In the genomic region with DNA sequence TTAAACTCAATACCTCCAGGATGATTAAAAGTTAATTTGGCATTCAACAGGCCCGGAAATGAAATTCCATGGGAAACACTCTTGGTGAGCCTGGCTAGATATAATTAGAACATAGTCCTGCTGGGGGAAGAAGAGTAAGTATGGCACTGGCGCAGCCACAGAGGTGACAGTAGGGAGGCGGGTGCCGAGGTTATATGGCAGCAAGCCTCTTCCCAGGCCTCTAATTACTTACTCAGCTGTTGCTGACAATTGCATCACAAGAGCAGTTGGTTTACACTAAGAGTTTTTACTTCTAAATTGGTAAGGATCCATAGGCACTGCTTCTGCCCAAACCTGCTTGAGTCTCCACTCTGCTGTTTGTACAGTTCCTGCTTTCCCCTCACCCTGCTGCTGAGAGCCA, we compare ENCODE assay signal across 30 cellular contexts.
DNase-seq lines count a peak whose midpoint lies in the region; ATAC-seq, FAIRE-seq and TF ChIP-seq lines count a peak whose summit lies in the region.
"Had no signal": no experiment of that assay in that cellular context is flagged by ENCODE, and none has a peak within 500 bp of the region (broad histone marks: within the 10 kb centered on the region; RNA-seq: fewer than 3 reads in every experiment).

No MANE protein-coding gene starts in this region.

- peak overlapping the region; percentile 80 for H3K27ac Mint-ChIP-seq in endothelial cell (ENCODE audit: unreplicated experiment)
- H3K27ac Mint-ChIP-seq: activated naive CD8-positive, alpha-beta T cell; effector memory CD8-positive, alpha-beta T cell; stimulated activated naive CD8-positive, alpha-beta T cell treated with anti-CD3 and anti-CD28 coated beads, Interleukin-15, Interleukin-2, amounts not matched to agents 100 ng/mL and 50 ng/mL, for 24 hours had no signal

- no peak overlapping the region for H2BK120ac ChIP-seq in mesendoderm (ENCODE audit: low read depth, low read length)

- no peak for FAIRE-seq in frontal cortex (lab: Jason Lieb, UNC)
- FAIRE-seq: bronchial epithelial cell, GM12878, urothelium cell line had no signal

- H3K23ac ChIP-seq in mesendoderm (ENCODE audit: low read length): no peak overlapping the region

- H3K4me2 ChIP-seq in mesendoderm (ENCODE audit: low read length): no peak overlapping the region

- H2BK5ac ChIP-seq in mesendoderm (ENCODE audit: low read length): peak overlapping the region; percentile 31

- H4K5ac ChIP-seq in mesendoderm (ENCODE audit: low read length): no peak overlapping the region

- H3K4ac ChIP-seq in mesendoderm (ENCODE audit: low read depth, low read length): no peak overlapping the region

- peak overlapping the region; percentile 8 for H3K56ac ChIP-seq in mesendoderm (ENCODE audit: low read length)

- no peak overlapping the region for H2BK15ac ChIP-seq in mesendoderm (replicated peaks; ENCODE audit: low read depth)

- H3K36me3 Mint-ChIP-seq in endothelial cell (ENCODE audit: low read depth, unreplicated experiment): peaks cover 3% of the 10 kb centered on the region
- H3K36me3 Mint-ChIP-seq: activated naive CD8-positive, alpha-beta T cell had no signal

- H3K79me2 ChIP-seq in mesendoderm (ENCODE audit: control insufficient read depth, insufficient read depth, low read length): no peaks in the 10 kb centered on the region

- H3K9ac ChIP-seq in mesendoderm (ENCODE audit: low read length): no peak overlapping the region

- no peak for ATAC-seq in HG03439 (IDR thresholded peaks at IDR 0.05; ENCODE audit: unreplicated experiment)
- ATAC-seq: effector memory CD8-positive, alpha-beta T cell; gastroesophageal sphincter; GM12878; left colon had no signal

- no peak overlapping the region for H4K8ac ChIP-seq in mesendoderm (ENCODE audit: low read depth, low read length)

- WGBS in mesendoderm (ENCODE audit: extremely low coverage, insufficient coverage, low lambda C conversion rate): no CpG with 5 or more reads among the region's 4 CpGs

- H3K36me3 ChIP-seq in mesendoderm (ENCODE audit: control insufficient read depth, insufficient read depth, low read length): no peaks in the 10 kb centered on the region
- H3K36me3 ChIP-seq: colonic mucosa, gastroesophageal sphincter, ovary, SJCRH30, thoracic aorta had no signal

- peaks cover 14% of the 10 kb centered on the region for H3K27me3 Mint-ChIP-seq in endothelial cell (ENCODE audit: unreplicated experiment)
- H3K27me3 Mint-ChIP-seq: activated naive CD8-positive, alpha-beta T cell had no signal

- no peaks in the 10 kb centered on the region for H3K27me3 ChIP-seq in mesendoderm (ENCODE audit: insufficient read depth, low read length, poor library complexity)
- H3K27me3 ChIP-seq: colonic mucosa, gastroesophageal sphincter, ovary, SJCRH30 had no signal

- H3K4me3 Mint-ChIP-seq in endothelial cell (ENCODE audit: unreplicated experiment): no peak overlapping the region
- H3K4me3 Mint-ChIP-seq: activated naive CD8-positive, alpha-beta T cell; effector memory CD8-positive, alpha-beta T cell; H9; stimulated activated naive CD8-positive, alpha-beta T cell treated with anti-CD3 and anti-CD28 coated beads, Interleukin-15, Interleukin-2, amounts not matched to agents 100 ng/mL and 50 ng/mL, for 24 hours had no signal

- no peak for TF ChIP-seq CTCF in endothelial cell (IDR thresholded peaks at IDR 0.05; ENCODE audit: unreplicated experiment)

- peaks cover 20% of the 10 kb centered on the region for H3K4me1 ChIP-seq in mesendoderm (ENCODE audit: control insufficient read depth, low read depth, low read length)

- no peaks in the 10 kb centered on the region for H3K9me3 Mint-ChIP-seq in endothelial cell (ENCODE audit: unreplicated experiment)
- H3K9me3 Mint-ChIP-seq: effector memory CD8-positive, alpha-beta T cell; H9; stimulated activated naive CD8-positive, alpha-beta T cell treated with anti-CD3 and anti-CD28 coated beads, Interleukin-15, Interleukin-2, amounts not matched to agents 100 ng/mL and 50 ng/mL, for 24 hours had no signal

- no peak overlapping the region for H3K4me3 ChIP-seq in mesendoderm (ENCODE audit: low read length)
- H3K4me3 ChIP-seq: colonic mucosa, gastroesophageal sphincter, GM12878, ovary, SJCRH30, skin epidermis, thoracic aorta had no signal

- peaks cover 44% of the 10 kb centered on the region for H3K4me1 Mint-ChIP-seq in endothelial cell (ENCODE audit: unreplicated experiment)

- H3K27ac ChIP-seq in mesendoderm (ENCODE audit: low read depth, low read length): no peak overlapping the region
- H3K27ac ChIP-seq: colonic mucosa, gastroesophageal sphincter, ovary, SJCRH30, thoracic aorta had no signal

- no peaks in the 10 kb centered on the region for H3K79me1 ChIP-seq in mesendoderm (ENCODE audit: low read length)

- no peak overlapping the region for H2AK5ac ChIP-seq in mesendoderm (ENCODE audit: low read length)

- DNase-seq in G401 (ENCODE audit: low spot score): peak; percentile 92
- DNase-seq in RKO (ENCODE audit: low spot score): peak; percentile 40
- DNase-seq in endothelial cell (ENCODE audit: low spot score): no peak
- DNase-seq in mesendoderm: no peak
- DNase-seq in NCI-H2227 (lab: John Stamatoyannopoulos, UW; ENCODE audit: unreplicated experiment): no peak
- DNase-seq in frontal cortex (ENCODE audit: low spot score in 2 of 2): no peak
- DNase-seq: activated CD4-positive, alpha-beta T cell treated with anti-CD3 and anti-CD28 coated beads for 48 hours; activated effector memory CD4-positive, alpha-beta T cell treated with Interleukin-2 at 50 U/mL for 16 hours; colonic mucosa; effector memory CD8-positive, alpha-beta T cell; H9; hippocampal formation; left colon; mammary epithelial cell; NCI-H1436 treated with DMSO at 0.1 percent for 48 hours; NCI-H2081 treated with DMSO at 0.1 percent for 48 hours; NCI-H345; ovary; SJCRH30; SW 1271; T1000 had no signal

- H3K18ac ChIP-seq in mesendoderm (ENCODE audit: low read length): no peak overlapping the region

- in situ Hi-C loops in G401 (cut with HindIII; ENCODE audit: low sequenced_read_pairs): no loop called here

Comparison
In these comparisons a context has a peak if more than half of its experiments do, and no peak if none do; other contexts are left out.
1. DNase-seq: peak in G401 (single experiment) and RKO (single experiment); none in endothelial cell (single experiment), mesendoderm (single experiment), NCI-H2227 (single experiment) and frontal cortex (0 of 2).